In the genomic region with DNA sequence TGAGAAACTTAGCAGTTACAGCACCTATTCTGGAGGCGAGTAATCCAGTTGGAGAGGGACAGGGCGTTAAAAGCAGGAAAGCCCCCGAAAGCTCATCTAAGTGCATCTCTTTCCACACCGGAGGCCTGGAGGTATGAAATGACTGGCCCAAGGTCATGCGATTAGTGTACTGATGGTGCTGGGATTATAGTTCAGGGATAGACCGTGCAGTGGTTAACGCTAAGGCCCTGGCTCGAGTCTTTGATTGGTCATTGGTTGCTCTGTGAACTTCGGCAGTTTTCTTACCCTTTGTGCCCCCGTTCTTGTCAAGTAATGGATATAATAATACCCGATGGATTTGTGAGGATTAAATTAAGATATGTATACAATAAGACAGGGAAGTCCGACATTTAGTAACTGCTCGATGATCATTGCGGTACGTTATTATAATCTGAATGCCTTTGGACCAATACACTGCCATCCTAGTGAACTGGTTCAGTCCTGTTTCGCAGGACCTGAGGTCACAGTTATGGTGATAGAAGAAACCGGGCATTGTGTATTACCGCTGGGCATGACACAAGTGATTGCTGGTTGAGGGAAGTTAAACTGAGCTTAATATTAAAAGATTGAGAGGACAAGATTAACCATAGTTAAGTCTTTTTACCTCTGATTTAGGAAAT, we compare ENCODE assay signal across 8 cellular contexts. TPM values are rescaled to one million over a fixed set of nuclear protein-coding genes. Genes with fewer than 3 reads are reported as not detected.
DNase-seq lines count a peak whose midpoint lies in the region; ATAC-seq and TF ChIP-seq lines count a peak whose summit lies in the region.

No MANE protein-coding gene starts in this region.

- TF ChIP-seq CTCF in AG10803 (conservative IDR thresholded peaks at IDR 0.05; ENCODE audit: low read length) (no peak), ascending aorta (IDR thresholded peaks at IDR 0.05) (no peak)

- H3K27me3 ChIP-seq in ascending aorta, result no peaks in the 10 kb centered on the region

- intact Hi-C loops in ascending aorta (cut with DNase I), result loop anchor here (2.0 to 10.0 kb wide), 4 partner anchors 77 to 1073 kb away; a partner anchor contains a TSS

- H3K27ac ChIP-seq in ascending aorta, result peak overlapping the region; percentile 98 to 99

- DNase-seq in AG10803 (ENCODE audit: low read depth) (peak; percentile 40), NCI-H82 treated with DMSO at 0.1 percent for 48 hours (lab: John Stamatoyannopoulos, UW; ENCODE audit: unreplicated experiment) (peak; percentile 3), ascending aorta (ENCODE audit: low spot score in 2 of 2) (no peak), iris pigment epithelial cell (ENCODE audit: low read depth) (peak; percentile 43), G401 (ENCODE audit: low spot score) (no peak)
- DNase-seq in stimulated activated CD4-positive, alpha-beta T cell treated with anti-CD3 and anti-CD28 coated beads, Interleukin-15, amount 100 ng/mL, for 48 hours (ENCODE audit: low read depth in 2 of 2), result peak; percentile 40 to 43

- in situ Hi-C loops in G401 (cut with HindIII; ENCODE audit: low sequenced_read_pairs), result no loop called here

- H3K4me3 ChIP-seq in AG10803 (ENCODE audit: low read length), result peak overlapping the region; percentile 95
- H3K4me3 ChIP-seq in ascending aorta, result peak overlapping the region; percentile 90 to 94

- H3K4me1 ChIP-seq in ascending aorta, result peaks cover 0 to 11% of the 10 kb centered on the region in 2 donors

- no peaks in the 10 kb centered on the region for H3K9me3 ChIP-seq in ascending aorta

- ATAC-seq in GM18517 (IDR thresholded peaks at IDR 0.05; ENCODE audit: unreplicated experiment), result peak; percentile 21
- no peak for ATAC-seq in HG03095 (IDR thresholded peaks at IDR 0.05; ENCODE audit: unreplicated experiment)

- H3K36me3 ChIP-seq in ascending aorta, result peaks cover 3 to 4% of the 10 kb centered on the region in 2 donors

RNA-seq across cellular contexts. Expression of a gene that starts 1.0 kb away (rescaled TPM):
- 214 TPM for total RNA-seq in ascending aorta
- total RNA-seq in G401 (2014; rRNA removed; shearing (Covaris generic)), result 281 and 477 TPM in 2 replicates

RNA-seq across cellular contexts. Expression of a gene that starts 18.9 kb away (rescaled TPM):
- total RNA-seq in ascending aorta, result not detected
- total RNA-seq in G401 (2014; rRNA removed; shearing (Covaris generic)), result not detected in 2 replicates

RNA-seq across cellular contexts. Expression of a gene that starts 32.9 kb away (rescaled TPM):
- 42.6 TPM for total RNA-seq in ascending aorta
- total RNA-seq in G401 (2014; rRNA removed; shearing (Covaris generic)), result 12.5 and 14.2 TPM in 2 replicates

Comparison
In these comparisons a context has a peak if more than half of its experiments do, and no peak if none do; other contexts are left out.
1. DNase-seq: peak in AG10803 (single experiment), NCI-H82 treated with DMSO at 0.1 percent for 48 hours (single experiment), iris pigment epithelial cell (single experiment) and stimulated activated CD4-positive, alpha-beta T cell treated with anti-CD3 and anti-CD28 coated beads, Interleukin-15, amount 100 ng/mL, for 48 hours (2 of 2); none in ascending aorta (0 of 2) and G401 (single experiment).